ENCODE assay signal across 21 cellular contexts in the genomic region with DNA sequence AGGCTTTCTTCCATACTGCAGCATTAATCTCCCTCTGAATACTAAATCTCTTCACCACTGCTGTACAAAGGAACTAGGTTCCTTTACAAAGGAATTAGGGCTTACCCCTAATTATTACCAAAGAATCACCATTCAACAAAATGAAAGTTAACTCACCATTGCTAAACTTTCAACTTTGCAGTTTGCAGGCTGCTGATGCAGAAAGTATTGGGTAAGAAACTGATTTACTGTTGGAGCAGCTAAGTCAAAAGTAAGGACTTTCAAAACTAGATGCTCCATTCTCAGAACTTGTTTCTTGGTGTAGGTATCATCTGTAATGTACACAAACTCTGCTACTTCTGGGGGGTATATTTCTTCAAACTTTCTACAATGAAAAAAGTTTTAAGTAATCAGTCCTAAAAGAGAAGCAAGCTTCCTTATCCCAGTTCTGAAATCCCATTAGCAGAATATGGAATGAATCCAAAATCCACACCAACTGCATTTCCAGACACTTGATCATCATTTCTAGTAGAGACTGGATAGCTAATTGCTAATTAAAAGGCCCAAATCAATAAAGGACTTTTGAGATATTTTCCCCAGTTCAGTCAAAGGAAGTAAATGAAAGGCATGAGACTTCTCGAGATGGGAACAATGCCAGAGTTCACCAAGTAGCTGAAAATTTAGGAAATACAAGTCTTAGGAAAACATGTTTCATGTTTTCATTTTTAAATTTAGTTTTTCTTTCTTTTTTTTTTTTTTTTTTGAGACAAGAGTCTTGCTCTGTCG. TPM values are rescaled to one million over a fixed set of nuclear protein-coding genes. Genes with fewer than 3 reads are reported as not detected.
DNase-seq lines count a peak whose midpoint lies in the region; ATAC-seq and TF ChIP-seq lines count a peak whose summit lies in the region.
"Had no signal": no experiment of that assay in that cellular context is flagged by ENCODE, and none has a peak within 500 bp of the region (broad histone marks: within the 10 kb centered on the region; RNA-seq: fewer than 3 reads in every experiment).

No MANE protein-coding gene starts in this region.

- H3K36me3 Mint-ChIP-seq in CD14-positive monocyte: peaks cover 38 to 51% of the 10 kb centered on the region in 2 donors
- peaks cover 51% of the 10 kb centered on the region for H3K36me3 Mint-ChIP-seq in activated T-helper 1 cell treated with anti-CD3 and anti-CD28 coated beads, Interleukin-12 subunit alpha, Interleukin-12 subunit beta, Interleukin-2, Interleukin-4 antibody, amounts not matched to agents 30 ng/mL and 10 ng/mL and 1 ng/mL, durations not matched to agents 14 hours and 24 hours and 36 hours (ENCODE audit: low read depth)
- H3K36me3 Mint-ChIP-seq in stimulated activated naive B cell treated with anti-CD40 and anti-IgM and Interleukin-4, amounts not matched to agents 10 μg/mL and 1 μg/mL and 100 μg/mL, for 72 hours: peaks cover 7 to 9% of the 10 kb centered on the region in 2 donors

- H3K27me3 Mint-ChIP-seq in CD14-positive monocyte (ENCODE audit: low read depth in 3 of 3): no peaks in the 10 kb centered on the region
- no peaks in the 10 kb centered on the region for H3K27me3 Mint-ChIP-seq in activated T-helper 1 cell treated with anti-CD3 and anti-CD28 coated beads, Interleukin-12 subunit alpha, Interleukin-12 subunit beta, Interleukin-2, Interleukin-4 antibody, amounts not matched to agents 30 ng/mL and 10 ng/mL and 1 ng/mL, durations not matched to agents 14 hours and 24 hours and 36 hours (ENCODE audit: insufficient read depth)
- H3K27me3 Mint-ChIP-seq in stimulated activated naive B cell treated with anti-CD40 and anti-IgM and Interleukin-4, amounts not matched to agents 10 μg/mL and 1 μg/mL and 100 μg/mL, for 72 hours: no peaks in the 10 kb centered on the region

- no peaks in the 10 kb centered on the region for H3K36me3 ChIP-seq in uterus

- DNase-seq in CD14-positive monocyte (ENCODE audit: low spot score) (no peak), EH (ENCODE audit: low read depth) (peak; percentile 59), fibroblast of peridontal ligament (ENCODE audit: extremely low read depth) (peak; percentile 43), uterus (no peak), NCI-H226 (no peak)
- DNase-seq in activated T-helper 1 cell treated with anti-CD3 and anti-CD28 coated beads, Interleukin-12 subunit alpha, Interleukin-12 subunit beta, Interleukin-2, Interleukin-4 antibody, amounts not matched to agents 30 ng/mL and 10 ng/mL and 1 ng/mL, durations not matched to agents 14 hours and 24 hours and 36 hours (ENCODE audit: low spot score): no peak
- no peak for DNase-seq in stimulated activated naive B cell treated with anti-CD40 and anti-IgM and Interleukin-4, amounts not matched to agents 10 μg/mL and 1 μg/mL and 100 μg/mL, for 72 hours
- DNase-seq: activated CD8-positive, alpha-beta memory T cell treated with anti-CD3 and anti-CD28 coated beads, Interleukin-2, amount 50 U/mL, for 4 hours; amygdala; hypothalamus; left colon; NCI-H1417 treated with DMSO at 0.1 percent for 48 hours; spleen had no signal

- peak overlapping the region in 5 of 7 donors; percentile 18 to 70 (median 50) for H3K27ac Mint-ChIP-seq in CD14-positive monocyte
- H3K27ac Mint-ChIP-seq in activated T-helper 1 cell treated with anti-CD3 and anti-CD28 coated beads, Interleukin-12 subunit alpha, Interleukin-12 subunit beta, Interleukin-2, Interleukin-4 antibody, amounts not matched to agents 30 ng/mL and 10 ng/mL and 1 ng/mL, durations not matched to agents 14 hours and 24 hours and 36 hours: peak overlapping the region; percentile 19
- H3K27ac Mint-ChIP-seq in stimulated activated naive B cell treated with anti-CD40 and anti-IgM and Interleukin-4, amounts not matched to agents 10 μg/mL and 1 μg/mL and 100 μg/mL, for 72 hours: no peak overlapping the region

- H3K27me3 ChIP-seq in uterus: no peaks in the 10 kb centered on the region
- H3K27me3 ChIP-seq: BLaER1, SJSA1, spleen had no signal

- H3K27ac ChIP-seq in uterus: no peak overlapping the region
- H3K27ac ChIP-seq: BLaER1, parathyroid adenoma, SJSA1, spleen, VCaP had no signal

- no peaks in the 10 kb centered on the region for H3K4me1 ChIP-seq in uterus

- TF ChIP-seq POLR2A in uterus (IDR thresholded peaks at IDR 0.05): no peak

- ATAC-seq in stimulated activated naive B cell treated with anti-CD40 and anti-IgM and Interleukin-4, amounts not matched to agents 10 μg/mL and 1 μg/mL and 100 μg/mL, for 72 hours (replicated peaks): no peak
- ATAC-seq in HG02870 (IDR thresholded peaks at IDR 0.05; ENCODE audit: unreplicated experiment): no peak
- ATAC-seq: esophagus mucosa, K562, left colon had no signal

- H3K9me3 Mint-ChIP-seq in CD14-positive monocyte: no peaks in the 10 kb centered on the region
- no peaks in the 10 kb centered on the region for H3K9me3 Mint-ChIP-seq in activated T-helper 1 cell treated with anti-CD3 and anti-CD28 coated beads, Interleukin-12 subunit alpha, Interleukin-12 subunit beta, Interleukin-2, Interleukin-4 antibody, amounts not matched to agents 30 ng/mL and 10 ng/mL and 1 ng/mL, durations not matched to agents 14 hours and 24 hours and 36 hours
- no peaks in the 10 kb centered on the region for H3K9me3 Mint-ChIP-seq in stimulated activated naive B cell treated with anti-CD40 and anti-IgM and Interleukin-4, amounts not matched to agents 10 μg/mL and 1 μg/mL and 100 μg/mL, for 72 hours

- intact Hi-C loops in CD14-positive monocyte (cut with micrococcal nuclease) (no loop called here), uterus (cut with DNase I; ENCODE audit: low total_unique reads) (no loop called here)
- intact Hi-C loops in activated T-helper 1 cell treated with anti-CD3 and anti-CD28 coated beads, Interleukin-12 subunit alpha, Interleukin-12 subunit beta, Interleukin-2, Interleukin-4 antibody, amounts not matched to agents 30 ng/mL and 10 ng/mL and 1 ng/mL, durations not matched to agents 14 hours and 24 hours and 36 hours (cut with micrococcal nuclease): no loop called here

- no peak for TF ChIP-seq CTCF in CD14-positive monocyte (IDR thresholded peaks at IDR 0.05)
- no peak for TF ChIP-seq CTCF in uterus (IDR thresholded peaks at IDR 0.05)

- peaks cover 20% of the 10 kb centered on the region for H3K4me1 Mint-ChIP-seq in CD14-positive monocyte
- peaks cover 69% of the 10 kb centered on the region for H3K4me1 Mint-ChIP-seq in activated T-helper 1 cell treated with anti-CD3 and anti-CD28 coated beads, Interleukin-12 subunit alpha, Interleukin-12 subunit beta, Interleukin-2, Interleukin-4 antibody, amounts not matched to agents 30 ng/mL and 10 ng/mL and 1 ng/mL, durations not matched to agents 14 hours and 24 hours and 36 hours (ENCODE audit: low read depth)
- H3K4me1 Mint-ChIP-seq in stimulated activated naive B cell treated with anti-CD40 and anti-IgM and Interleukin-4, amounts not matched to agents 10 μg/mL and 1 μg/mL and 100 μg/mL, for 72 hours: peaks cover 3 to 10% of the 10 kb centered on the region in 2 donors

- no peak overlapping the region for H3K4me3 Mint-ChIP-seq in CD14-positive monocyte
- H3K4me3 Mint-ChIP-seq in activated T-helper 1 cell treated with anti-CD3 and anti-CD28 coated beads, Interleukin-12 subunit alpha, Interleukin-12 subunit beta, Interleukin-2, Interleukin-4 antibody, amounts not matched to agents 30 ng/mL and 10 ng/mL and 1 ng/mL, durations not matched to agents 14 hours and 24 hours and 36 hours: peak overlapping the region; percentile 10
- H3K4me3 Mint-ChIP-seq in stimulated activated naive B cell treated with anti-CD40 and anti-IgM and Interleukin-4, amounts not matched to agents 10 μg/mL and 1 μg/mL and 100 μg/mL, for 72 hours: no peak overlapping the region

- H3K4me3 ChIP-seq in uterus: no peak overlapping the region
- H3K4me3 ChIP-seq: BLaER1, K562, SJSA1, spleen had no signal

- no peaks in the 10 kb centered on the region for H3K9me3 ChIP-seq in uterus
- H3K9me3 ChIP-seq: BLaER1, SJSA1, spleen had no signal

RNA-seq across cellular contexts. Expression of a gene that starts 4.3 kb away (rescaled TPM):
- under 1 TPM in 1 of 2 donors, not detected in 1; 0.20 TPM for polyA plus RNA-seq in CD14-positive monocyte
- 59.9 and 64.3 TPM in 2 replicates for total RNA-seq in activated T-helper 1 cell treated with anti-CD3 and anti-CD28 coated beads, Interleukin-12 subunit alpha, Interleukin-12 subunit beta, Interleukin-2, Interleukin-4 antibody, amounts not matched to agents 30 ng/mL and 10 ng/mL and 1 ng/mL, durations not matched to agents 14 hours and 24 hours and 36 hours
- total RNA-seq in uterus: 10 to 100 TPM in 1 of 4 donors, 1 to 10 TPM in 2, under 1 TPM in 1; 0.59 to 39.8 (median 3.7) TPM

RNA-seq across cellular contexts. Expression of a gene that starts 18.3 kb away (rescaled TPM):
- 10 to 100 TPM; 21.3 to 21.4 TPM for polyA plus RNA-seq in CD14-positive monocyte
- 71.9 and 74.0 TPM in 2 replicates for total RNA-seq in activated T-helper 1 cell treated with anti-CD3 and anti-CD28 coated beads, Interleukin-12 subunit alpha, Interleukin-12 subunit beta, Interleukin-2, Interleukin-4 antibody, amounts not matched to agents 30 ng/mL and 10 ng/mL and 1 ng/mL, durations not matched to agents 14 hours and 24 hours and 36 hours
- total RNA-seq in uterus: 100 to 1,000 TPM in 1 of 4 donors, 10 to 100 TPM in 3; 19.6 to 104 (median 40.9) TPM

RNA-seq across cellular contexts. Expression of a gene that starts 50.9 kb away (rescaled TPM):
- polyA plus RNA-seq in CD14-positive monocyte: 1 to 10 TPM; 5.5 to 6.6 TPM
- 16.9 and 20.2 TPM in 2 replicates for total RNA-seq in activated T-helper 1 cell treated with anti-CD3 and anti-CD28 coated beads, Interleukin-12 subunit alpha, Interleukin-12 subunit beta, Interleukin-2, Interleukin-4 antibody, amounts not matched to agents 30 ng/mL and 10 ng/mL and 1 ng/mL, durations not matched to agents 14 hours and 24 hours and 36 hours
- 10 to 100 TPM; 10.3 to 55.8 (median 35.2) TPM for total RNA-seq in uterus

RNA-seq across cellular contexts. Expression of a gene that starts 54.4 kb away (rescaled TPM):
- polyA plus RNA-seq in CD14-positive monocyte: not detected
- not detected in 2 replicates for total RNA-seq in activated T-helper 1 cell treated with anti-CD3 and anti-CD28 coated beads, Interleukin-12 subunit alpha, Interleukin-12 subunit beta, Interleukin-2, Interleukin-4 antibody, amounts not matched to agents 30 ng/mL and 10 ng/mL and 1 ng/mL, durations not matched to agents 14 hours and 24 hours and 36 hours
- total RNA-seq in uterus: under 1 TPM in 1 of 4 donors, not detected in 3; 0.41 TPM
- total RNA-seq: esophagus mucosa, K562, mucosa of gallbladder had no signal
- polyA plus RNA-seq: K562 had no signal

Comparison
In these comparisons a context has a peak if more than half of its experiments do, and no peak if none do; other contexts are left out.
1. DNase-seq: peak in EH (single experiment) and fibroblast of peridontal ligament (single experiment); none in CD14-positive monocyte (single experiment), activated T-helper 1 cell treated with anti-CD3 and anti-CD28 coated beads, Interleukin-12 subunit alpha, Interleukin-12 subunit beta, Interleukin-2, Interleukin-4 antibody, amounts not matched to agents 30 ng/mL and 10 ng/mL and 1 ng/mL, durations not matched to agents 14 hours and 24 hours and 36 hours (single experiment), stimulated activated naive B cell treated with anti-CD40 and anti-IgM and Interleukin-4, amounts not matched to agents 10 μg/mL and 1 μg/mL and 100 μg/mL, for 72 hours (single experiment), uterus (0 of 2) and NCI-H226 (single experiment).